ENCODE assay signal across 17 cellular contexts in the genomic region with DNA sequence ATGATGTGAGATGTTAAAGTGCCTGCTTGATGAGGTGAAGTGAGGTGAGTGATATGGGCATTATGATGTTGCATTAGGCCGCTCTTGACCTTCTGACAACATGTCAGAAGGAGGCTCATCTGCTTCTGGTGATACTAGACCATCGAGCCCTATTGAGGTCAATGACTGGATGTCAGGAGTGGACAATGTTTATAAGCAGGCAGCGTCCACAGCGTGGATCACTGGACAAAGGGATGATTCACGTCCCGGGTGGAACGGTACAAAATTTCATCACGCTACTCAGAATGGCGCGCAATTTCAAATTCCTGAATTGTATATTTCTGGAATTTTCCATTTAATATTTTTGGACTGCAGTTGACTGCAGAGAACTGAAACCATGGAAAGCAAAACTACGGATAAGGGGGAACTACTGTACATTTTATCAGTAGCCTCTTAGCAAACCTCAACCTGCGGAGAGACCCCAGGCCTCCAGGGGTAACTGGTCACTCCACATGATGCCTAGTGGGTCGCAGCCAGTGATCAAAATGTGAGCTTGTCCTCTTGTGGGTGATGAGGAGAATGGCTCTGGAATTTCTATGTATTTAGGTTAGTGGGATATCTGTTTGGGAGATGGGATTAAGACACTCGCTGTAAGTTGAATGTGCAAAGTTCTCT. TPM values are rescaled to one million over a fixed set of nuclear protein-coding genes. Genes with fewer than 3 reads are reported as not detected.
DNase-seq lines count a peak whose midpoint lies in the region; ATAC-seq and TF ChIP-seq lines count a peak whose summit lies in the region.
"Had no signal": no experiment of that assay in that cellular context is flagged by ENCODE, and none has a peak within 500 bp of the region (broad histone marks: within the 10 kb centered on the region; RNA-seq: fewer than 3 reads in every experiment).

No MANE protein-coding gene starts in this region.

- peaks cover 36% of the 10 kb centered on the region for H3K4me1 ChIP-seq in IMR-90 (ENCODE audit: control insufficient read depth, insufficient read depth, low read length)
- peaks cover 30% of the 10 kb centered on the region for H3K4me1 ChIP-seq in hepatocyte (ENCODE audit: insufficient read depth)
- peaks cover 16% of the 10 kb centered on the region for H3K4me1 ChIP-seq in rectal smooth muscle tissue (ENCODE audit: control insufficient read depth, insufficient read depth, low read length)
- H3K4me1 ChIP-seq in stomach smooth muscle (ENCODE audit: control insufficient read depth, insufficient read depth, low read length): peaks cover 29% of the 10 kb centered on the region

- TF ChIP-seq CTCF in IMR-90 (conservative IDR thresholded peaks at IDR 0.05; ENCODE audit: low read depth, low read length) (no peak), hepatocyte (IDR thresholded peaks at IDR 0.05; ENCODE audit: poor library complexity) (no peak)

- H3K4me3 ChIP-seq in IMR-90 (ENCODE audit: insufficient read depth, low read depth, low read length) (no peak overlapping the region), hepatocyte (no peak overlapping the region), rectal smooth muscle tissue (ENCODE audit: low read length) (no peak overlapping the region), stomach smooth muscle (ENCODE audit: low read length in 2 of 2) (no peak overlapping the region)

- H2BK15ac ChIP-seq in IMR-90 (ENCODE audit: low read depth, low read length): peak overlapping the region; percentile 61; the same call in 1 of the 3 replicates

- H3K9me2 ChIP-seq in hepatocyte (replicated peaks; ENCODE audit: insufficient read depth): no peaks in the 10 kb centered on the region

- CTCF ChIA-PET in IMR-90 (lab: Yijun Ruan, JAX): interaction anchor here (1.6 kb wide), 1 partner anchor 16 kb away, joined by 7 read pairs; no protein-coding TSS in a partner anchor

- H3K14ac ChIP-seq in IMR-90 (replicated peaks; ENCODE audit: low read depth, low read length): peak overlapping the region; percentile 32; the same call in 1 of the 2 replicates

- H3K4me2 ChIP-seq in IMR-90 (ENCODE audit: low read depth, low read length): no peak overlapping the region
- no peak overlapping the region for H3K4me2 ChIP-seq in hepatocyte

- POLR2A ChIA-PET in IMR-90 (lab: Charles Lee; ENCODE audit: unreplicated experiment): no interaction called here

- intact Hi-C loops in IMR-90 (cut with micrococcal nuclease): no loop called here

- H3K9me3 ChIP-seq in IMR-90 (ENCODE audit: control insufficient read depth, insufficient read depth, low read length) (no peaks in the 10 kb centered on the region), hepatocyte (ENCODE audit: low read depth) (no peaks in the 10 kb centered on the region), stomach smooth muscle (ENCODE audit: control insufficient read depth in 2 of 2, low read length in 2 of 2) (no peaks in the 10 kb centered on the region)

- TF ChIP-seq POLR2A in IMR-90 (IDR thresholded peaks at IDR 0.05; ENCODE audit: low read depth, low read length): no peak

- peak overlapping the region; percentile 63; the same call in 1 of the 2 replicates for H2BK20ac ChIP-seq in IMR-90 (ENCODE audit: low read depth, low read length)

- H3K9me1 ChIP-seq in IMR-90 (ENCODE audit: insufficient read depth, low read length): peaks cover 26% of the 10 kb centered on the region

- H2BK5ac ChIP-seq in IMR-90 (ENCODE audit: low read depth, low read length, poor library complexity, severe bottlenecking): peak overlapping the region; percentile 80

- ATAC-seq in IMR-90 (ENCODE audit: low read depth): no peak
- ATAC-seq: HepG2 had no signal

- H4K20me1 ChIP-seq in IMR-90 (ENCODE audit: insufficient read depth, low read length) (no peaks in the 10 kb centered on the region), hepatocyte (ENCODE audit: insufficient read depth, poor library complexity, severe bottlenecking) (no peaks in the 10 kb centered on the region)

- DNase-seq in IMR-90 (no peak), hepatocyte (ENCODE audit: low spot score) (no peak), superior temporal gyrus (ENCODE audit: extremely low spot score) (no peak), NCI-H1417 treated with DMSO at 0.1 percent for 48 hours (lab: John Stamatoyannopoulos, UW) (no peak), NCI-H2107 treated with DMSO at 0.1 percent for 48 hours (lab: John Stamatoyannopoulos, UW; ENCODE audit: unreplicated experiment) (no peak)
- DNase-seq in stimulated activated CD4-positive, alpha-beta T cell treated with anti-CD3 and anti-CD28 coated beads, Interleukin-4, amount 100 ng/mL, for 24 hours: no peak
- DNase-seq: ACHN; C1 segment of cervical spinal cord; CD4-positive, alpha-beta memory T cell; DMS153; DMS79 treated with DMSO at 0.1 percent for 48 hours; EL; GOT3; H9 had no signal

- no TSS peak for BruUV-seq in IMR-90 (replicated peaks; lab: Mats Ljungman, UMichigan)

- peak overlapping the region; percentile 77 for H3K18ac ChIP-seq in IMR-90 (ENCODE audit: low read depth, low read length)

- H4K5ac ChIP-seq in IMR-90 (ENCODE audit: low read depth, low read length): no peak overlapping the region; the same call in 1 of the 2 replicates

- H2AK5ac ChIP-seq in IMR-90 (ENCODE audit: low read depth, low read length): peak overlapping the region; percentile 84; the same call in 1 of the 2 replicates

- H3K9ac ChIP-seq in IMR-90 (ENCODE audit: low read depth, low read length) (no peak overlapping the region), rectal smooth muscle tissue (ENCODE audit: low read length) (no peak overlapping the region), stomach smooth muscle (ENCODE audit: low read length in 2 of 2) (no peak overlapping the region)

- H3K4ac ChIP-seq in IMR-90 (ENCODE audit: low read depth, low read length): peak overlapping the region; percentile 41

- peaks cover 4 to 6% of the 10 kb centered on the region in 2 experiments; a peak in 3 of 4 replicates for H3K79me1 ChIP-seq in IMR-90 (ENCODE audit: low read depth in 1 of 2, low read length in 2 of 2)

- no peak for TF ChIP-seq RAD21 in IMR-90 (IDR thresholded peaks at IDR 0.05; ENCODE audit: low read length)

- H4K8ac ChIP-seq in IMR-90 (ENCODE audit: low read depth in 2 of 2, low read length in 2 of 2): peak overlapping the region in 1 of 2 experiments; percentile 86; a peak in 1 of 4 replicates

- no peak overlapping the region for H2AK9ac ChIP-seq in IMR-90 (replicated peaks; ENCODE audit: low read depth, low read length, poor library complexity)

- dilution Hi-C loops in IMR-90 (cut with HindIII; ENCODE audit: low sequenced_read_pairs, unreplicated experiment): no loop called here

- H3K56ac ChIP-seq in IMR-90 (ENCODE audit: extremely low read depth, insufficient read depth, low read length): no peak overlapping the region

- H3K27me3 ChIP-seq in IMR-90 (ENCODE audit: control insufficient read depth, insufficient read depth, low read length) (no peaks in the 10 kb centered on the region), hepatocyte (no peaks in the 10 kb centered on the region), rectal smooth muscle tissue (ENCODE audit: control insufficient read depth, insufficient read depth, low read length) (no peaks in the 10 kb centered on the region), stomach smooth muscle (ENCODE audit: control insufficient read depth in 1 of 2, insufficient read depth in 2 of 2, low read length in 2 of 2) (no peaks in the 10 kb centered on the region)

- no peaks in the 10 kb centered on the region for H3K36me3 ChIP-seq in IMR-90 (ENCODE audit: control insufficient read depth, insufficient read depth, low read length)
- H3K36me3 ChIP-seq in hepatocyte (replicated peaks; ENCODE audit: insufficient read depth, low read depth): no peaks in the 10 kb centered on the region
- H3K36me3 ChIP-seq in rectal smooth muscle tissue (ENCODE audit: control insufficient read depth, insufficient read depth, low read length): no peaks in the 10 kb centered on the region
- no peaks in the 10 kb centered on the region for H3K36me3 ChIP-seq in stomach smooth muscle (ENCODE audit: control insufficient read depth in 2 of 2, insufficient read depth in 2 of 2, low read length in 2 of 2)

- H2BK120ac ChIP-seq in IMR-90 (ENCODE audit: low read depth, low read length): no peak overlapping the region

- no peak overlapping the region for H2AFZ ChIP-seq in IMR-90 (replicated peaks; ENCODE audit: low read length, poor library complexity)
- no peak overlapping the region for H2AFZ ChIP-seq in hepatocyte

- no peaks in the 10 kb centered on the region for H3K79me2 ChIP-seq in hepatocyte

- H3K23ac ChIP-seq in IMR-90 (ENCODE audit: low read depth, low read length): no peak overlapping the region; the same call in 1 of the 2 replicates

- H3K27ac ChIP-seq in IMR-90 (ENCODE audit: insufficient read depth, low read length) (peak overlapping the region; percentile 77; the same call in 1 of the 2 replicates), hepatocyte (peak overlapping the region; percentile 83), rectal smooth muscle tissue (ENCODE audit: low read depth, low read length) (peak overlapping the region; percentile 25), stomach smooth muscle (ENCODE audit: low read length) (peak overlapping the region; percentile 62)

- 94% methylated on average over 11 of the region's 14 CpGs; no CpG with 5 or more reads in 1 of the 2 experiments for WGBS in IMR-90 (ENCODE audit: extremely low coverage in 2 of 2, insufficient read length in 1 of 2), 2 experiments
- WGBS in hepatocyte (ENCODE audit: low lambda C conversion rate, missing lambda C conversion rate): 95% methylated on average over 14 of the region's 14 CpGs

- H4K91ac ChIP-seq in IMR-90 (ENCODE audit: insufficient read depth, low read depth, low read length): peak overlapping the region; percentile 54

- in situ Hi-C loops in IMR-90 (cut with MboI; ENCODE audit: low sequenced_read_pairs): no loop called here

TF ChIP-seq in IMR-90, 13 proteins besides CTCF, POLR2A, EP300 and RAD21:
- TF ChIP-seq MAZ (IDR thresholded peaks at IDR 0.05; ENCODE audit: borderline replicate concordance, low read depth, low read length): no peak
- no peak for TF ChIP-seq RCOR1 (IDR thresholded peaks at IDR 0.05; ENCODE audit: insufficient replicate concordance, low read length)
- no peak for TF ChIP-seq FOS (IDR thresholded peaks at IDR 0.05; ENCODE audit: low read depth, low read length)

RNA-seq across cellular contexts. Expression of a gene that starts 5.7 kb away (rescaled TPM):
- total RNA-seq in IMR-90 (2012; rRNA removed): 12.2 and 15.1 TPM in 2 replicates
- polyA plus RNA-seq in IMR-90 (2012; rRNA removed): 25.9 and 29.9 TPM in 2 replicates
- 19.8 and 29.3 TPM in 2 replicates for polyA plus RNA-seq in IMR-90 (2012; cell fraction: cytosol; rRNA removed)
- 22.4 and 28.3 TPM in 2 replicates for polyA plus RNA-seq in IMR-90 (2012; cell fraction: nucleus; rRNA removed; ENCODE audit: low replicate concordance)
- total RNA-seq in hepatocyte: 18.3 and 20.1 TPM in 2 replicates
- polyA plus RNA-seq in hepatocyte: 14.5 and 20.6 TPM in 2 replicates

Comparison
In these comparisons a context has a peak if more than half of its experiments do, and no peak if none do; other contexts are left out.
1. H3K27ac ChIP-seq: peak in every context shown above with its lines; median percentile 83 in hepatocyte; 77 in IMR-90; 62 in stomach smooth muscle; 25 in rectal smooth muscle tissue.